Comparison of ENCODE assay signal across 8 cellular contexts in the genomic region with DNA sequence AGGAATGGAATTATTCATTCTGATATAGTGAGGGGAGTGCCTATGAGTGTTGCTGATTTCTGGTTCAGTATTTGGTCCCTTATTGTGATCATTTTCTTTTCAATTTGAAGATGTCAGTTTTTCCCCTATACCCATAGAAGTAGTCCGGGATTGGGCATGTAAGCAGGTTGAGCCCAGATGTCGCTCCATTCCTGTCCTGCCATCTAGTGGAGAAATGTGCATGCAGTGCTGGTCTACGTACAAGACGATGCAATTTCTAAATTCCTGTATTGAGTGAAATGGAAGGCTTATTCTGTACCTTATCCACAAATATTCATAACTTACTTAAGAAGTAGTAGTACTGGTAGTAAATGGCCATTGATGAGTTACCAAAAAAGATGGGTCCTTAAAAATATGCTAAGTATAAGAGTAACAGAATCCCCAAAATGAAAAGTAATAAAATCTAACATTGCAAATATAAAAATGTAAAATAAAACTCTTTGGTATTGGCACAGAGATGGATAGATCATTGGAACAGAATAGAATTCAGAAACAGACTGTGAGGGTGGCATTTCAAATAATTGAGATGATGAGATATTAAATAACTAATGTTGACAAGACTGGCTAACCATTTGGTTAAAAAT.
DNase-seq lines count a peak whose midpoint lies in the region; ATAC-seq and TF ChIP-seq lines count a peak whose summit lies in the region.

No MANE protein-coding gene starts in this region.

- no peak overlapping the region for H3K9ac ChIP-seq in neuronal stem cell (ENCODE audit: low read depth, low read length, poor library complexity)

- TF ChIP-seq CTCF in fibroblast of pulmonary artery (IDR thresholded peaks at IDR 0.05; ENCODE audit: low read length, missing control alignments): peak; percentile 97
- TF ChIP-seq CTCF in natural killer cell (IDR thresholded peaks at IDR 0.05): no peak

- POLR2A ChIA-PET in activated CD4-positive, alpha-beta memory T cell treated with anti-CD3 and anti-CD28 coated beads, Interleukin-2, amount 10 ng/mL, durations not matched to agents 7 days and 5 days (lab: Charles Lee): no interaction called here

- H4K91ac ChIP-seq in neuronal stem cell (ENCODE audit: low read depth, low read length, poor library complexity): no peak overlapping the region

- CTCF ChIA-PET in activated CD4-positive, alpha-beta memory T cell treated with anti-CD3 and anti-CD28 coated beads, Interleukin-2, amount 10 ng/mL, durations not matched to agents 7 days and 5 days (lab: Charles Lee): interaction anchor here (0.7 to 1.3 kb wide), 2 partner anchors 272 to 276 kb away, joined by 3 to 6 read pairs; no protein-coding TSS in a partner anchor

- ATAC-seq in HG03139 (IDR thresholded peaks at IDR 0.05; ENCODE audit: unreplicated experiment): peak; percentile 97
- ATAC-seq in natural killer cell: no peak

- H3K27me3 ChIP-seq in neuronal stem cell (ENCODE audit: control insufficient read depth in 3 of 3, insufficient read depth in 3 of 3, low read depth in 1 of 3, low read length in 3 of 3): peaks cover 0 to under 1% (median 0%) of the 10 kb centered on the region in 3 experiments

- H3K14ac ChIP-seq in neuronal stem cell (ENCODE audit: low read length): no peak overlapping the region

- peaks cover 4% of the 10 kb centered on the region for H3K27me3 Mint-ChIP-seq in activated CD4-positive, alpha-beta memory T cell treated with anti-CD3 and anti-CD28 coated beads, Interleukin-2, amount 10 ng/mL, durations not matched to agents 7 days and 5 days
- H3K27me3 Mint-ChIP-seq in natural killer cell (ENCODE audit: low read depth in 2 of 2): peaks cover 2 to 5% of the 10 kb centered on the region in 2 donors

- no peak overlapping the region for H3K4me3 ChIP-seq in fibroblast of pulmonary artery (replicated peaks; ENCODE audit: low read depth, low read length)
- no peak overlapping the region for H3K4me3 ChIP-seq in neuronal stem cell (ENCODE audit: low read length in 2 of 2)

- H2BK5ac ChIP-seq in neuronal stem cell (ENCODE audit: low read length): no peak overlapping the region

- H3K9me3 Mint-ChIP-seq in activated CD4-positive, alpha-beta memory T cell treated with anti-CD3 and anti-CD28 coated beads, Interleukin-2, amount 10 ng/mL, durations not matched to agents 7 days and 5 days: no peaks in the 10 kb centered on the region
- H3K9me3 Mint-ChIP-seq in natural killer cell: no peaks in the 10 kb centered on the region

- intact Hi-C loops in natural killer cell (cut with micrococcal nuclease): no loop called here

- H3K36me3 Mint-ChIP-seq in activated CD4-positive, alpha-beta memory T cell treated with anti-CD3 and anti-CD28 coated beads, Interleukin-2, amount 10 ng/mL, durations not matched to agents 7 days and 5 days (ENCODE audit: low read depth): no peaks in the 10 kb centered on the region
- no peaks in the 10 kb centered on the region for H3K36me3 Mint-ChIP-seq in natural killer cell

- H3K4me1 Mint-ChIP-seq in activated CD4-positive, alpha-beta memory T cell treated with anti-CD3 and anti-CD28 coated beads, Interleukin-2, amount 10 ng/mL, durations not matched to agents 7 days and 5 days: no peaks in the 10 kb centered on the region
- H3K4me1 Mint-ChIP-seq in natural killer cell: no peaks in the 10 kb centered on the region

- H3K4ac ChIP-seq in neuronal stem cell (ENCODE audit: low read length): no peak overlapping the region

- H3K27ac ChIP-seq in neuronal stem cell (replicated peaks; ENCODE audit: low read length): no peak overlapping the region

- no peak overlapping the region for H3K18ac ChIP-seq in neuronal stem cell (ENCODE audit: low read length)

- H3K79me1 ChIP-seq in neuronal stem cell (ENCODE audit: low read depth, low read length): no peaks in the 10 kb centered on the region

- H2AK5ac ChIP-seq in neuronal stem cell (ENCODE audit: low read depth, low read length): no peak overlapping the region

- H3K27ac Mint-ChIP-seq in activated CD4-positive, alpha-beta memory T cell treated with anti-CD3 and anti-CD28 coated beads, Interleukin-2, amount 10 ng/mL, durations not matched to agents 7 days and 5 days: no peak overlapping the region
- H3K27ac Mint-ChIP-seq in natural killer cell: no peak overlapping the region

- no peaks in the 10 kb centered on the region for H3K9me3 ChIP-seq in neuronal stem cell (replicated peaks in 1 of 2; ENCODE audit: control insufficient read depth in 2 of 2, insufficient read depth in 1 of 2, low read depth in 1 of 2, low read length in 2 of 2)

- H3K4me2 ChIP-seq in neuronal stem cell (ENCODE audit: insufficient read depth, low read length, poor library complexity, severe bottlenecking): no peak overlapping the region

- no peak overlapping the region for H3K23ac ChIP-seq in neuronal stem cell (ENCODE audit: low read depth, low read length, poor library complexity)

- DNase-seq in D341Med (ENCODE audit: low spot score) (peak; percentile 74), GM19238 (ENCODE audit: insufficient read length, low spot score) (peak; percentile 7), NCI-H2196 (lab: John Stamatoyannopoulos, UW; ENCODE audit: unreplicated experiment) (peak; percentile 54), fibroblast of pulmonary artery (ENCODE audit: low read depth) (peak; percentile 77), neuronal stem cell (ENCODE audit: low spot score) (peak; percentile 53), natural killer cell (no peak)
- DNase-seq in activated CD4-positive, alpha-beta memory T cell treated with anti-CD3 and anti-CD28 coated beads, Interleukin-2, amount 10 ng/mL, durations not matched to agents 7 days and 5 days: peak; percentile 25

- no peak overlapping the region for H2BK120ac ChIP-seq in neuronal stem cell (ENCODE audit: low read depth, low read length)

- no peak overlapping the region for H4K8ac ChIP-seq in neuronal stem cell (ENCODE audit: low read depth, low read length)

- no peak overlapping the region for H2BK15ac ChIP-seq in neuronal stem cell (ENCODE audit: low read length)

- no peak overlapping the region for H2AFZ ChIP-seq in neuronal stem cell (ENCODE audit: low read length)

- H3K36me3 ChIP-seq in neuronal stem cell (replicated peaks in 1 of 2; ENCODE audit: control insufficient read depth in 2 of 2, insufficient read depth in 2 of 2, low read length in 2 of 2): no peaks in the 10 kb centered on the region

- H3K4me3 Mint-ChIP-seq in activated CD4-positive, alpha-beta memory T cell treated with anti-CD3 and anti-CD28 coated beads, Interleukin-2, amount 10 ng/mL, durations not matched to agents 7 days and 5 days: no peak overlapping the region
- no peak overlapping the region for H3K4me3 Mint-ChIP-seq in natural killer cell

- no peak overlapping the region for H2BK12ac ChIP-seq in neuronal stem cell (ENCODE audit: low read length)

- H3K4me1 ChIP-seq in neuronal stem cell (ENCODE audit: control insufficient read depth in 2 of 2, insufficient read depth in 1 of 2, low read depth in 1 of 2, low read length in 2 of 2): no peaks in the 10 kb centered on the region

- WGBS in neuronal stem cell (ENCODE audit: extremely low coverage in 2 of 2, insufficient read length in 2 of 2, insufficient replicate concordance in 1 of 2), 2 donors: no CpG with 5 or more reads among the region's 4 CpGs
